Comparison of ENCODE assay signal across 13 cellular contexts in the genomic region with DNA sequence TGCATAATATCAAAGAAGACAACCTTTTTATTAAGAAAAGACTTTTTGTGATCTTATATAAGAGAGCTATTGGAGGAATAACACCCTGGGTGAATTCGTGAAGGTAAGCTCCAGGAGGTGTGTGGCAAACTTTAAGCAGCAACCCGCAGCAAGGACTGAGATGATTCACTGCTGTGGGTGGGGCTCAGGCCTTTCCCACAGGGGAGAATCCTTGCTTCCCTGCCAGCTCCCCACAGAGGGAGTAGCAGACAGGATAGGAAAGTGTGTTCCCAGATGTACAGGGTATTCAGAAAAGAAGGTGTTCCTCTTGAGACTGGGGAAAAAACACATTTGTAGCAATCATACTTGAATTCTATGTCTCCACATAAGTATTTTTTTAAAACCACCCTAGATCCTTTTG. TPM values are rescaled to one million over a fixed set of nuclear protein-coding genes. Genes with fewer than 3 reads are reported as not detected.
DNase-seq lines count a peak whose midpoint lies in the region; ATAC-seq, FAIRE-seq and TF ChIP-seq lines count a peak whose summit lies in the region.
"Had no signal": no experiment of that assay in that cellular context is flagged by ENCODE, and none has a peak within 500 bp of the region (broad histone marks: within the 10 kb centered on the region; RNA-seq: fewer than 3 reads in every experiment).

No MANE protein-coding gene starts in this region.

- H3K9me3 ChIP-seq in IMR-90 (ENCODE audit: control insufficient read depth, insufficient read depth, low read length): no peaks in the 10 kb centered on the region
- no peaks in the 10 kb centered on the region for H3K9me3 ChIP-seq in GM12878 (replicated peaks; ENCODE audit: control insufficient read depth, insufficient read depth, low read length)
- no peaks in the 10 kb centered on the region for H3K9me3 ChIP-seq in keratinocyte (ENCODE audit: control insufficient read depth, low read depth, low read length)
- H3K9me3 ChIP-seq: sigmoid colon, transverse colon had no signal

- H3K4me1 ChIP-seq in IMR-90 (ENCODE audit: control insufficient read depth, insufficient read depth, low read length) (no peaks in the 10 kb centered on the region), GM12878 (ENCODE audit: control insufficient read depth, insufficient read depth, low read length) (no peaks in the 10 kb centered on the region; the same call in none of the 2 replicates), keratinocyte (ENCODE audit: control insufficient read depth, extremely low read depth, insufficient read depth, low read length) (peaks cover 10% of the 10 kb centered on the region)
- H3K4me1 ChIP-seq: sigmoid colon had no signal

- no peak overlapping the region for H3K27ac Mint-ChIP-seq in type B pancreatic cell
- H3K27ac Mint-ChIP-seq: CD4-positive, CD25-positive, alpha-beta regulatory T cell had no signal

- DNase-seq in AG20443 (ENCODE audit: low spot score) (peak; percentile 62), IMR-90 (peak; percentile 68), GM12878 (ENCODE audit: low read depth, low spot score) (no peak), keratinocyte (ENCODE audit: low read depth, low spot score) (peak; percentile 38), DMS153 treated with DMSO at 0.1 percent for 48 hours (lab: John Stamatoyannopoulos, UW; ENCODE audit: unreplicated experiment) (no peak), OCI-M1 (lab: John Stamatoyannopoulos, UW) (no peak), type B pancreatic cell (ENCODE audit: extremely low spot score, unreplicated experiment) (no peak)
- DNase-seq: CD4-positive, CD25-positive, alpha-beta regulatory T cell; NCI-H1092; NCI-H524 treated with DMSO at 0.1 percent for 48 hours; sigmoid colon; transverse colon had no signal

- no peak overlapping the region for H3K18ac ChIP-seq in IMR-90 (ENCODE audit: low read depth, low read length)

- no peak overlapping the region for H2AK9ac ChIP-seq in IMR-90 (replicated peaks; ENCODE audit: low read depth, low read length, poor library complexity)

- H3K9me1 ChIP-seq in IMR-90 (ENCODE audit: insufficient read depth, low read length) (no peaks in the 10 kb centered on the region), keratinocyte (ENCODE audit: control insufficient read depth, extremely low read depth, insufficient read depth, low read length) (no peaks in the 10 kb centered on the region)

- H3K4me3 ChIP-seq in IMR-90 (ENCODE audit: insufficient read depth, low read depth, low read length) (no peak overlapping the region), GM12878 (no peak overlapping the region), keratinocyte (ENCODE audit: control insufficient read depth in 2 of 3, extremely low read depth in 1 of 3, insufficient read depth in 2 of 3, low read depth in 1 of 3, low read length in 3 of 3) (no peak overlapping the region)
- H3K4me3 ChIP-seq: sigmoid colon, transverse colon had no signal

- H2AFZ ChIP-seq in IMR-90 (replicated peaks; ENCODE audit: low read length, poor library complexity) (no peak overlapping the region), GM12878 (ENCODE audit: control insufficient read depth, low read depth, low read length) (no peak overlapping the region), keratinocyte (ENCODE audit: control insufficient read depth, low read length) (no peak overlapping the region)

- no peak overlapping the region for H2BK15ac ChIP-seq in IMR-90 (ENCODE audit: low read depth, low read length)

- H3K79me1 ChIP-seq in IMR-90 (ENCODE audit: low read depth in 1 of 2, low read length in 2 of 2): peaks cover 19 to 34% of the 10 kb centered on the region in 2 experiments

- dilution Hi-C loops in IMR-90 (cut with HindIII; ENCODE audit: low sequenced_read_pairs, unreplicated experiment) (no loop called here), keratinocyte (cut with MboI; ENCODE audit: extremely low pct_ligation_motif_present, low sequenced_read_pairs) (no loop called here)

- TF ChIP-seq CTCF in IMR-90 (conservative IDR thresholded peaks at IDR 0.05; ENCODE audit: low read depth, low read length) (no peak), GM12878 (IDR thresholded peaks at IDR 0.05 in 2 of 3, conservative IDR thresholded peaks at IDR 0.05 in 1 of 3; ENCODE audit: control insufficient read depth in 2 of 3, extremely low read depth in 1 of 3, insufficient read depth in 1 of 3, low read depth in 3 of 3, low read length in 3 of 3) (no peak), keratinocyte (optimal IDR thresholded peaks at IDR 0.05 in 1 of 3, IDR thresholded peaks at IDR 0.05 in 1 of 3, conservative IDR thresholded peaks at IDR 0.05 in 1 of 3; ENCODE audit: extremely low read depth in 1 of 3, insufficient read depth in 2 of 3, low read length in 3 of 3) (peak in 2 of 3 experiments; percentile 10 to 16), type B pancreatic cell (conservative IDR thresholded peaks at IDR 0.05) (no peak)

- no peak for TF ChIP-seq EP300 in GM12878 (IDR thresholded peaks at IDR 0.05; ENCODE audit: borderline replicate concordance in 1 of 2, control insufficient read depth in 1 of 2, low read depth in 2 of 2, low read length in 2 of 2)

- H4K91ac ChIP-seq in IMR-90 (ENCODE audit: insufficient read depth, low read depth, low read length): no peak overlapping the region

- H3K9ac ChIP-seq in IMR-90 (ENCODE audit: low read depth, low read length) (no peak overlapping the region), GM12878 (ENCODE audit: control insufficient read depth, insufficient read depth, low read length) (no peak overlapping the region), keratinocyte (ENCODE audit: control insufficient read depth, extremely low read depth, insufficient read depth, low read length) (no peak overlapping the region)

- no peak overlapping the region for H3K14ac ChIP-seq in IMR-90 (replicated peaks; ENCODE audit: low read depth, low read length)

- TF ChIP-seq RAD21 in IMR-90 (IDR thresholded peaks at IDR 0.05; ENCODE audit: low read length): no peak
- no peak for TF ChIP-seq RAD21 in GM12878 (IDR thresholded peaks at IDR 0.05; ENCODE audit: insufficient read depth, low read depth, low read length)

- H3K27ac ChIP-seq in IMR-90 (ENCODE audit: insufficient read depth, low read length) (no peak overlapping the region), GM12878 (ENCODE audit: control insufficient read depth, insufficient read depth) (no peak overlapping the region), keratinocyte (ENCODE audit: control insufficient read depth, insufficient read depth, low read length) (peak overlapping the region; percentile 63)
- H3K27ac ChIP-seq: sigmoid colon, transverse colon had no signal

- no peak overlapping the region for H2BK5ac ChIP-seq in IMR-90 (ENCODE audit: low read depth, low read length, poor library complexity, severe bottlenecking)

- no peak for TF ChIP-seq POLR2A in IMR-90 (IDR thresholded peaks at IDR 0.05; ENCODE audit: low read depth, low read length)
- TF ChIP-seq POLR2A in GM12878 (IDR thresholded peaks at IDR 0.05; ENCODE audit: low read depth, low read length): no peak

- H2BK120ac ChIP-seq in IMR-90 (ENCODE audit: low read depth, low read length): no peak overlapping the region

- FAIRE-seq in GM12878 (lab: Jason Lieb, UNC): no peak
- FAIRE-seq in keratinocyte (lab: Jason Lieb, UNC): peak; percentile 84

- peak; percentile 63 for ATAC-seq in IMR-90 (ENCODE audit: low read depth)
- peak; percentile 23; the same call in 2 of the 3 replicates for ATAC-seq in GM12878
- ATAC-seq in HG02885 (IDR thresholded peaks at IDR 0.05; ENCODE audit: poor library complexity, unreplicated experiment): no peak

- POLR2A ChIA-PET in IMR-90 (lab: Charles Lee; ENCODE audit: unreplicated experiment) (no interaction called here), GM12878 (lab: Charles Lee) (no interaction called here)

- H3K36me3 ChIP-seq in IMR-90 (ENCODE audit: control insufficient read depth, insufficient read depth, low read length) (peaks cover 10% of the 10 kb centered on the region), GM12878 (ENCODE audit: control insufficient read depth in 2 of 2, insufficient read depth in 2 of 2, low read length in 1 of 2) (peaks cover 2 to 9% of the 10 kb centered on the region in 2 experiments; a peak in 3 of 4 replicates), keratinocyte (ENCODE audit: control insufficient read depth in 2 of 2, extremely low read depth in 1 of 2, insufficient read depth in 2 of 2, low read length in 2 of 2) (peaks cover 0 to 5% of the 10 kb centered on the region in 2 experiments)

- peaks cover 19% of the 10 kb centered on the region for H3K36me3 Mint-ChIP-seq in type B pancreatic cell

- no peaks in the 10 kb centered on the region for H3K9me3 Mint-ChIP-seq in type B pancreatic cell
- H3K9me3 Mint-ChIP-seq: CD4-positive, CD25-positive, alpha-beta regulatory T cell had no signal

- no peak overlapping the region for H3K56ac ChIP-seq in IMR-90 (ENCODE audit: extremely low read depth, insufficient read depth, low read length)

- H4K20me1 ChIP-seq in IMR-90 (ENCODE audit: insufficient read depth, low read length) (no peaks in the 10 kb centered on the region), GM12878 (ENCODE audit: control insufficient read depth, insufficient read depth) (no peaks in the 10 kb centered on the region), keratinocyte (ENCODE audit: control insufficient read depth, extremely low read depth, insufficient read depth, low read length) (no peaks in the 10 kb centered on the region)

- H2BK20ac ChIP-seq in IMR-90 (ENCODE audit: low read depth, low read length): no peak overlapping the region

- no peak overlapping the region for H3K23ac ChIP-seq in IMR-90 (ENCODE audit: low read depth, low read length)

- H3K4me2 ChIP-seq in IMR-90 (ENCODE audit: low read depth, low read length) (no peak overlapping the region), GM12878 (ENCODE audit: control insufficient read depth, insufficient read depth) (no peak overlapping the region), keratinocyte (ENCODE audit: control insufficient read depth, extremely low read depth, insufficient read depth, low read depth, low read length) (peak overlapping the region; percentile 64)

- in situ Hi-C loops in IMR-90 (cut with MboI; ENCODE audit: low sequenced_read_pairs) (no loop called here), GM12878 (cut with MboI) (no loop called here)

- no peak overlapping the region for H4K8ac ChIP-seq in IMR-90 (ENCODE audit: low read depth in 2 of 2, low read length in 2 of 2)

- RAD21 ChIA-PET in GM12878 (lab: Charles Lee; ENCODE audit: unreplicated experiment): interaction anchor here (1.0 kb wide), 1 partner anchor 8 kb away, joined by 3 read pairs; no protein-coding TSS in a partner anchor

- H3K27me3 ChIP-seq in IMR-90 (ENCODE audit: control insufficient read depth, insufficient read depth, low read length) (no peaks in the 10 kb centered on the region), GM12878 (replicated peaks in 1 of 2; ENCODE audit: control insufficient read depth in 2 of 2, insufficient read depth in 2 of 2, low read length in 1 of 2) (no peaks in the 10 kb centered on the region), keratinocyte (ENCODE audit: control insufficient read depth, extremely low read depth, insufficient read depth, low read length) (no peaks in the 10 kb centered on the region)
- H3K27me3 ChIP-seq: sigmoid colon, transverse colon had no signal

- H3K4ac ChIP-seq in IMR-90 (ENCODE audit: low read depth, low read length): no peak overlapping the region

- SMC1A ChIA-PET in GM12878 (lab: Charles Lee; ENCODE audit: uncharacterized antibody, unreplicated experiment): interaction anchor here (0.8 to 1.6 kb wide), 3 partner anchors 10 to 55 kb away, joined by 3 read pairs; no protein-coding TSS in a partner anchor

- H3K27me3 Mint-ChIP-seq in type B pancreatic cell: no peaks in the 10 kb centered on the region
- H3K27me3 Mint-ChIP-seq: CD4-positive, CD25-positive, alpha-beta regulatory T cell had no signal

- no peak overlapping the region for H3K4me3 Mint-ChIP-seq in type B pancreatic cell
- H3K4me3 Mint-ChIP-seq: CD4-positive, CD25-positive, alpha-beta regulatory T cell had no signal

- no peak overlapping the region for H2AK5ac ChIP-seq in IMR-90 (ENCODE audit: low read depth, low read length)

- no CpG with 5 or more reads among the region's 2 CpGs for WGBS in IMR-90 (ENCODE audit: extremely low coverage in 2 of 2, insufficient read length in 1 of 2), 2 experiments
- WGBS in GM12878 (ENCODE audit: insufficient coverage, insufficient replicate concordance, low lambda C conversion rate, missing lambda C conversion rate): 21% methylated on average over 2 of the region's 2 CpGs

- CTCF ChIA-PET in IMR-90 (lab: Yijun Ruan, JAX): no interaction called here
- CTCF ChIA-PET in GM12878 (lab: Yijun Ruan, JAX): interaction anchor here (0.6 kb wide), 1 partner anchor 9 kb away, joined by 3 read pairs; a partner anchor contains a TSS

- H3K79me2 ChIP-seq in GM12878 (ENCODE audit: control insufficient read depth, insufficient read depth, low read length) (peaks cover 24% of the 10 kb centered on the region), keratinocyte (ENCODE audit: control insufficient read depth, insufficient read depth, low read length) (peaks cover 16% of the 10 kb centered on the region)

- intact Hi-C loops in IMR-90 (cut with micrococcal nuclease): no loop called here
- intact Hi-C loops in GM12878 (cut with micrococcal nuclease; ENCODE audit: unreplicated experiment): no loop called here

- peaks cover 4% of the 10 kb centered on the region for H3K4me1 Mint-ChIP-seq in type B pancreatic cell (ENCODE audit: unreplicated experiment)

- no peak overlapping the region for H4K5ac ChIP-seq in IMR-90 (ENCODE audit: low read depth, low read length)

- no TSS peak for BruUV-seq in IMR-90 (replicated peaks; lab: Mats Ljungman, UMichigan)
- no TSS peak for BruUV-seq in GM12878 (replicated peaks; lab: Mats Ljungman, UMichigan)

RNA-seq across cellular contexts. Expression of a gene that starts 9.2 kb away (rescaled TPM):
- total RNA-seq in IMR-90 (2012; rRNA removed) (116 and 166 TPM in 2 replicates), GM12878 (2014; rRNA removed) (157 and 162 TPM in 2 replicates), GM12878 (2014; rRNA removed; fragmentation: Illumina TruSeq; extraction: Trizol) (242 and 244 TPM in 2 replicates), GM12878 (2021) (140 and 141 TPM in 2 replicates), type B pancreatic cell (ENCODE audit: low replicate concordance) (109 and 114 TPM in 2 replicates)
- polyA plus RNA-seq in IMR-90 (2012; rRNA removed) (114 and 135 TPM in 2 replicates), GM12878 (2011; rRNA removed) (282 and 351 TPM in 2 replicates), GM12878 (2014; fragmentation: Illumina TruSeq; extraction: Trizol) (296 and 308 TPM in 2 replicates), GM12878 (2014; fragmentation: Nextera tagmentation; extraction: Ambion mirVana) (1,000 to 10,000 TPM in 1 of 2 experiments, 100 to 1,000 TPM in 1; 917 to 1,021 TPM), GM12878 (2014; rRNA removed) (180 and 181 TPM in 2 replicates), GM12878 (2016; fragmentation: Nextera tagmentation; extraction: Ambion mirVana) (100 to 1,000 TPM; 432 to 453 TPM), keratinocyte (151 to 215 TPM (median 152 TPM) in 3 replicates)
- 77.1 and 113 TPM in 2 replicates for polyA plus RNA-seq in IMR-90 (2012; cell fraction: cytosol; rRNA removed)
- 17.5 and 64.7 TPM in 2 replicates for polyA plus RNA-seq in IMR-90 (2012; cell fraction: nucleus; rRNA removed; ENCODE audit: low replicate concordance)
- total RNA-seq in GM12878 (2013; cell fraction: nucleolus; rRNA removed): 13.5 and 16.1 TPM in 2 replicates
- 70.1 TPM for polyA plus RNA-seq in GM12878 (2011; ENCODE audit: low read depth)
- 174 and 286 TPM in 2 replicates for polyA plus RNA-seq in GM12878 (2011; cell fraction: cytosol; rRNA removed)
- 94.1 and 94.2 TPM in 2 replicates for polyA plus RNA-seq in GM12878 (2011; cell fraction: nucleus; rRNA removed)
- 177 and 220 TPM in 2 replicates for polyA plus RNA-seq in GM12878 (2012)
- polyA minus RNA-seq in GM12878 (2011; rRNA and poly(A)+ RNA removed): 81.2 and 151 TPM in 2 replicates
- 53.5 and 58.1 TPM in 2 replicates for polyA minus RNA-seq in GM12878 (2011; cell fraction: cytosol; rRNA and poly(A)+ RNA removed)
- 14.0 and 20.7 TPM in 2 replicates for polyA minus RNA-seq in GM12878 (2011; cell fraction: nucleus; rRNA and poly(A)+ RNA removed)
- polyA plus RNA-seq in keratinocyte (2011; ENCODE audit: low read depth): 140 TPM
- polyA plus RNA-seq in keratinocyte (2011; cell fraction: cytosol; rRNA removed): 160 and 281 TPM in 2 replicates
- polyA plus RNA-seq in keratinocyte (2011; cell fraction: nucleus; rRNA removed): 89.2 and 116 TPM in 2 replicates
- 166 and 187 TPM in 2 replicates for polyA plus RNA-seq in keratinocyte (2012; ENCODE audit: low replicate concordance)
- polyA minus RNA-seq in keratinocyte: 17.7 to 79.7 TPM (median 45.5 TPM) in 3 replicates
- polyA minus RNA-seq in keratinocyte (2011; cell fraction: cytosol; rRNA and poly(A)+ RNA removed): 81.7 TPM
- polyA minus RNA-seq in keratinocyte (2011; cell fraction: nucleus; rRNA and poly(A)+ RNA removed): 17.0 and 24.4 TPM in 2 replicates

Comparison
In these comparisons a context has a peak if more than half of its experiments do, and no peak if none do; other contexts are left out.
1. DNase-seq: peak in AG20443 (single experiment), IMR-90 (single experiment) and keratinocyte (single experiment); none in GM12878 (single experiment), DMS153 treated with DMSO at 0.1 percent for 48 hours (single experiment), OCI-M1 (single experiment) and type B pancreatic cell (single experiment).
2. CTCF ChIP-seq: peak in keratinocyte (2 of 3); none in IMR-90 (single experiment), GM12878 (0 of 3) and type B pancreatic cell (single experiment).